Comparison of ENCODE assay signal across 8 cellular contexts in the genomic region with DNA sequence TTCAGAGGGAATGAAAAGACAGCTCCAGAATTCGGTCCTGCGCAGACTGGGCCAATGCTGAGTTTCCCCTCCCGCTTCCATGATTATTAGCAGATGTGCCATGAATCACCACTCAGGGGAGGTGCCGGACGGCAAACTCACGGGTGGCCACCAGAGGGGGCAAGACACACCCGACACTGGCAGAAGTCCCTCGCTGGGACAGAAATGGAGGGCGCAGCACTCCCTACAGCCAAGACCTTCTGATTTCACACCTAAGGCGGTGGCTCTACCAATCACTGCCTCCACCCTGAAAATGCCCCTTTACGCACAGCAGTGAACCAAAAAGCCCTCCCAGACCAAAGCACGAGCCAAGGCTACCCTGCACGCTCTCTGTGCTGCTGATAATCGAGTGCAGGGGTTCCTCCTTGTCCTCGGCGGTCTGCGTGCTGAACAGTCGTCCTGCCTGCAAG. TPM values are rescaled to one million over a fixed set of nuclear protein-coding genes. Genes with fewer than 3 reads are reported as not detected.
DNase-seq lines count a peak whose midpoint lies in the region; ATAC-seq, FAIRE-seq and TF ChIP-seq lines count a peak whose summit lies in the region.

No MANE protein-coding gene starts in this region.

- no peaks in the 10 kb centered on the region for H3K9me3 ChIP-seq in A549

- peaks cover 9% of the 10 kb centered on the region; the same call in 2 of the 3 replicates for H3K4me1 ChIP-seq in A549

- FAIRE-seq in A549 (lab: Jason Lieb, UNC) (no peak), RCC 7860 (lab: Jason Lieb, UNC) (peak; percentile 60)

- TF ChIP-seq POLR2A in A549 (IDR thresholded peaks at IDR 0.05; ENCODE audit: low read length), result no peak

- TF ChIP-seq CTCF in A549 (IDR thresholded peaks at IDR 0.05), result peak; percentile 89

- peak overlapping the region; percentile 43 for H3K4me2 ChIP-seq in A549

- peaks cover 9% of the 10 kb centered on the region for H3K4me1 Mint-ChIP-seq in activated T-helper 1 cell treated with anti-CD3 and anti-CD28 coated beads, Interleukin-12 subunit alpha, Interleukin-12 subunit beta, Interleukin-2, Interleukin-4 antibody, amounts not matched to agents 30 ng/mL and 10 ng/mL and 1 ng/mL, durations not matched to agents 14 hours and 24 hours and 36 hours (ENCODE audit: low read depth)
- H3K4me1 Mint-ChIP-seq in naive thymus-derived CD8-positive, alpha-beta T cell, result peaks cover 9 to 15% (median 9%) of the 10 kb centered on the region in 4 donors

- ATAC-seq in A549, result peak; percentile 97 to 98
- peak; percentile 62 for ATAC-seq in GM18867 (IDR thresholded peaks at IDR 0.05; ENCODE audit: unreplicated experiment)
- ATAC-seq in naive thymus-derived CD8-positive, alpha-beta T cell, result peak; percentile 100

- H3K27ac ChIP-seq in A549, result peak overlapping the region in 1 of 2 experiments; percentile 54; a peak in 1 of 6 replicates

- POLR2A ChIA-PET in A549 (lab: Yijun Ruan, JAX), result interaction anchor here (1.0 to 1.2 kb wide), 2 partner anchors 27 to 190 kb away, joined by 4 read pairs; partner anchors contain the start of gene TRAP1
- POLR2A ChIA-PET in naive thymus-derived CD8-positive, alpha-beta T cell (lab: Charles Lee), result interaction anchor here (0.6 to 2.0 kb wide), 2 partner anchors 190 to 879 kb away, joined by 4 to 5 read pairs; partner anchors contain the start of gene CREBBP

- H3K9me3 Mint-ChIP-seq in activated T-helper 1 cell treated with anti-CD3 and anti-CD28 coated beads, Interleukin-12 subunit alpha, Interleukin-12 subunit beta, Interleukin-2, Interleukin-4 antibody, amounts not matched to agents 30 ng/mL and 10 ng/mL and 1 ng/mL, durations not matched to agents 14 hours and 24 hours and 36 hours, result no peaks in the 10 kb centered on the region
- no peaks in the 10 kb centered on the region for H3K9me3 Mint-ChIP-seq in naive thymus-derived CD8-positive, alpha-beta T cell

- WGBS in A549 (ENCODE audit: missing lambda C conversion rate), result 31% methylated on average over 17 of the region's 18 CpGs

- TF ChIP-seq EP300 in A549 (IDR thresholded peaks at IDR 0.05), result no peak

- H3K4me3 Mint-ChIP-seq in activated T-helper 1 cell treated with anti-CD3 and anti-CD28 coated beads, Interleukin-12 subunit alpha, Interleukin-12 subunit beta, Interleukin-2, Interleukin-4 antibody, amounts not matched to agents 30 ng/mL and 10 ng/mL and 1 ng/mL, durations not matched to agents 14 hours and 24 hours and 36 hours, result peak overlapping the region; percentile 28
- H3K4me3 Mint-ChIP-seq in naive thymus-derived CD8-positive, alpha-beta T cell, result peak overlapping the region in 7 of 10 donors; percentile 17 to 75 (median 52)

- intact Hi-C loops in activated T-helper 1 cell treated with anti-CD3 and anti-CD28 coated beads, Interleukin-12 subunit alpha, Interleukin-12 subunit beta, Interleukin-2, Interleukin-4 antibody, amounts not matched to agents 30 ng/mL and 10 ng/mL and 1 ng/mL, durations not matched to agents 14 hours and 24 hours and 36 hours (cut with micrococcal nuclease), result loop anchor here (1.0 to 2.0 kb wide), 2 partner anchors 26 to 190 kb away; partner anchors contain the start of genes CREBBP and TRAP1

- H3K36me3 Mint-ChIP-seq in activated T-helper 1 cell treated with anti-CD3 and anti-CD28 coated beads, Interleukin-12 subunit alpha, Interleukin-12 subunit beta, Interleukin-2, Interleukin-4 antibody, amounts not matched to agents 30 ng/mL and 10 ng/mL and 1 ng/mL, durations not matched to agents 14 hours and 24 hours and 36 hours (ENCODE audit: low read depth), result peaks cover 22% of the 10 kb centered on the region
- peaks cover 0 to 49% (median 9%) of the 10 kb centered on the region in 3 donors for H3K36me3 Mint-ChIP-seq in naive thymus-derived CD8-positive, alpha-beta T cell

- in situ Hi-C loops in KBM-7 (cut with MboI; ENCODE audit: low pct_unique_long_range_greater_than_20kb, low sequenced_read_pairs), result no loop called here

- no peaks in the 10 kb centered on the region for H3K27me3 Mint-ChIP-seq in activated T-helper 1 cell treated with anti-CD3 and anti-CD28 coated beads, Interleukin-12 subunit alpha, Interleukin-12 subunit beta, Interleukin-2, Interleukin-4 antibody, amounts not matched to agents 30 ng/mL and 10 ng/mL and 1 ng/mL, durations not matched to agents 14 hours and 24 hours and 36 hours (ENCODE audit: insufficient read depth)
- H3K27me3 Mint-ChIP-seq in naive thymus-derived CD8-positive, alpha-beta T cell, result no peaks in the 10 kb centered on the region

- peak; percentile 73 to 74 for TF ChIP-seq RAD21 in A549 (conservative IDR thresholded peaks at IDR 0.05 in 1 of 2, IDR thresholded peaks at IDR 0.05 in 1 of 2)

- H3K4me3 ChIP-seq in A549, result no peak overlapping the region

- H3K27ac Mint-ChIP-seq in activated T-helper 1 cell treated with anti-CD3 and anti-CD28 coated beads, Interleukin-12 subunit alpha, Interleukin-12 subunit beta, Interleukin-2, Interleukin-4 antibody, amounts not matched to agents 30 ng/mL and 10 ng/mL and 1 ng/mL, durations not matched to agents 14 hours and 24 hours and 36 hours, result no peak overlapping the region
- peak overlapping the region in 7 of 10 donors; percentile 15 to 82 (median 37) for H3K27ac Mint-ChIP-seq in naive thymus-derived CD8-positive, alpha-beta T cell

- peak; percentile 89 to 93 for DNase-seq in A549 (ENCODE audit: low read depth in 1 of 2, low spot score in 1 of 2)
- DNase-seq in KBM-7, result peak; percentile 83
- DNase-seq in RCC 7860 (ENCODE audit: low spot score), result peak; percentile 71
- peak; percentile 72 for DNase-seq in activated T-helper 1 cell treated with anti-CD3 and anti-CD28 coated beads, Interleukin-12 subunit alpha, Interleukin-12 subunit beta, Interleukin-2, Interleukin-4 antibody, amounts not matched to agents 30 ng/mL and 10 ng/mL and 1 ng/mL, durations not matched to agents 14 hours and 24 hours and 36 hours (ENCODE audit: low spot score)
- DNase-seq in fibroblast of gingiva (ENCODE audit: low read depth), result peak; percentile 95
- DNase-seq in naive thymus-derived CD8-positive, alpha-beta T cell, result peak; percentile 71 to 90 (median 80)
- peak; percentile 68 to 75 for DNase-seq in stimulated activated CD8-positive, alpha-beta memory T cell treated with anti-CD3 and anti-CD28 coated beads, Interleukin-7, amount 100 ng/mL, for 4 hours (ENCODE audit: low read depth in 2 of 2)

- CTCF ChIA-PET in A549 (lab: Yijun Ruan, JAX), result interaction anchor here (0.5 to 4.2 kb wide), 31 partner anchors 8 to 622 kb away, joined by 3 to 45 read pairs (median 4); partner anchors contain the start of genes SLX4 and TRAP1

TF ChIP-seq in A549, 52 proteins besides CTCF, POLR2A, EP300 and RAD21:
- TF ChIP-seq FOSL2 (IDR thresholded peaks at IDR 0.05), result no peak
- TF ChIP-seq FOSL2 (CRISPR knock-in tag; IDR thresholded peaks at IDR 0.05), result peak; percentile 88
- no peak for TF ChIP-seq ZNF302 (CRISPR knock-in tag; IDR thresholded peaks at IDR 0.05)
- peak; percentile 83 for TF ChIP-seq SMC3 (IDR thresholded peaks at IDR 0.05)
- TF ChIP-seq, protein P1, sequence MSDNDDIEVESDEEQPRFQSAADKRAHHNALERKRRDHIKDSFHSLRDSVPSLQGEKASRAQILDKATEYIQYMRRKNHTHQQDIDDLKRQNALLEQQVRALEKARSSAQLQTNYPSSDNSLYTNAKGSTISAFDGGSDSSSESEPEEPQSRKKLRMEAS (IDR thresholded peaks at IDR 0.05), result peak; percentile 57; the same call in 1 of the 2 replicates
- TF ChIP-seq RARB (CRISPR knock-in tag; IDR thresholded peaks at IDR 0.05), result no peak
- TF ChIP-seq ZC3H11A (IDR thresholded peaks at IDR 0.05), result no peak

RNA-seq across cellular contexts. Expression of gene TRAP1, which starts 26.8 kb away (rescaled TPM):
- polyA plus RNA-seq in A549 (2011; rRNA removed) (198 and 204 TPM in 2 replicates), A549 (2017; fragmentation: RNase III; extraction: RNeasy Plus Mini Kit Qiagen cat#74134 plus additional on column Dnase treatment) (103 to 120 TPM (median 109 TPM) in 3 replicates)
- 342 TPM in 2 replicates for polyA plus RNA-seq in A549 (2012; cell fraction: cytosol; rRNA removed)
- 486 and 654 TPM in 2 replicates for polyA plus RNA-seq in A549 (2012; cell fraction: nucleus; rRNA removed)
- 276 and 300 TPM in 2 replicates for polyA minus RNA-seq in A549 (2011; rRNA and poly(A)+ RNA removed)
- 351 and 353 TPM in 2 replicates for total RNA-seq in activated T-helper 1 cell treated with anti-CD3 and anti-CD28 coated beads, Interleukin-12 subunit alpha, Interleukin-12 subunit beta, Interleukin-2, Interleukin-4 antibody, amounts not matched to agents 30 ng/mL and 10 ng/mL and 1 ng/mL, durations not matched to agents 14 hours and 24 hours and 36 hours
- total RNA-seq in naive thymus-derived CD8-positive, alpha-beta T cell, result 100 to 1,000 TPM; 155 to 158 TPM
- 10 to 100 TPM; 57.1 to 79.1 (median 58.6) TPM for polyA plus RNA-seq in naive thymus-derived CD8-positive, alpha-beta T cell

RNA-seq across cellular contexts. Expression of gene DNASE1, which starts 36.0 kb away (rescaled TPM):
- polyA plus RNA-seq in A549 (2011; rRNA removed), result 6.3 and 10.0 TPM in 2 replicates
- 7.3 and 9.0 TPM in 2 replicates for polyA plus RNA-seq in A549 (2012; cell fraction: cytosol; rRNA removed)
- polyA plus RNA-seq in A549 (2012; cell fraction: nucleus; rRNA removed), result 33.3 and 33.9 TPM in 2 replicates
- 5.4 to 7.5 TPM (median 7.2 TPM) in 3 replicates for polyA plus RNA-seq in A549 (2017; fragmentation: RNase III; extraction: RNeasy Plus Mini Kit Qiagen cat#74134 plus additional on column Dnase treatment)
- polyA minus RNA-seq in A549 (2011; rRNA and poly(A)+ RNA removed), result 23.8 and 31.2 TPM in 2 replicates
- total RNA-seq in activated T-helper 1 cell treated with anti-CD3 and anti-CD28 coated beads, Interleukin-12 subunit alpha, Interleukin-12 subunit beta, Interleukin-2, Interleukin-4 antibody, amounts not matched to agents 30 ng/mL and 10 ng/mL and 1 ng/mL, durations not matched to agents 14 hours and 24 hours and 36 hours, result 10.0 and 12.5 TPM in 2 replicates
- 10 to 100 TPM; 53.5 to 56.7 TPM for total RNA-seq in naive thymus-derived CD8-positive, alpha-beta T cell
- polyA plus RNA-seq in naive thymus-derived CD8-positive, alpha-beta T cell, result 10 to 100 TPM in 1 of 3 donors, 1 to 10 TPM in 2; 1.5 to 15.4 (median 2.8) TPM
